16 cellular contexts compared by ENCODE assay signal in the genomic region with DNA sequence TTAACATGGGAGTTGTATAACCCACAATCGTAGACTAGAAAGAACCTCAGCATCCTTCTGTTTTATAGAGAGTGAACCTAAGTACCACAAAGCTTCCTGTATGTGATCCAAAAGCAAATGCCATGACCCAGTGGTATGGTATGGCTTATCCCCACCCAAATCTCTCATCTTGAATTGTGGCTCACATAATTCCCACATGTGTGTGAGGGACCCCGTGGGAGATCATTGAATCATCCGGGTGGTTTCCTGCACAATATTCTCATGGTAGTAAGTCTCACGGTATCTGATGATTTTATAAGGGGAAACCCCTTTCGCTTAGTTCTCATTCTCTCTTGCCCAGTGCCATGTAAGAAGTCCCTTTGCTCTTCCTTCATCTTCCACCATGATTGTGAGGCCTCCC.
"Had no signal": no experiment of that assay in that cellular context is flagged by ENCODE, and none has a peak within 500 bp of the region (broad histone marks: within the 10 kb centered on the region; RNA-seq: fewer than 3 reads in every experiment).

No MANE protein-coding gene starts in this region.

- H3K9me3 ChIP-seq: colonic mucosa, gastrocnemius medialis, heart right ventricle, ovary, right atrium auricular region, sigmoid colon had no signal

- H3K27ac ChIP-seq: colonic mucosa, gastrocnemius medialis, heart right ventricle, neural progenitor cell, ovary, right atrium auricular region, sigmoid colon had no signal

- H3K36me3 ChIP-seq: colonic mucosa, gastrocnemius medialis, heart right ventricle, neural progenitor cell, ovary, right atrium auricular region, sigmoid colon had no signal

- H3K4me2 ChIP-seq: neural progenitor cell had no signal

- H3K4me1 ChIP-seq: colonic mucosa, neural progenitor cell, right atrium auricular region, sigmoid colon had no signal

- H2AFZ ChIP-seq: neural progenitor cell had no signal

- H3K9ac ChIP-seq: neural progenitor cell had no signal

- H3K27me3 ChIP-seq: colonic mucosa, gastrocnemius medialis, heart right ventricle, neural progenitor cell, ovary, right atrium auricular region, sigmoid colon had no signal

- DNase-seq: colonic mucosa; dermis blood vessel endothelial cell; gastrocnemius medialis; heart right ventricle; hypothalamus; kidney glomerular epithelial cell; natural killer cell; nucleus accumbens; ovary; sigmoid colon; small intestine; stimulated activated CD4-positive, alpha-beta T cell treated with anti-CD3 and anti-CD28 coated beads, Interleukin-12 subunit alpha, Interleukin-12 subunit beta, amount 100 ng/mL, for 4 hours; stimulated activated naive CD4-positive, alpha-beta T cell treated with Interleukin-2 at 50 U/mL for 16 hours; trophoblast cell had no signal

- H3K4me3 ChIP-seq: colonic mucosa, gastrocnemius medialis, heart right ventricle, neural progenitor cell, ovary, right atrium auricular region, sigmoid colon had no signal
